Comparison of ENCODE assay signal across 16 cellular contexts in the genomic region with DNA sequence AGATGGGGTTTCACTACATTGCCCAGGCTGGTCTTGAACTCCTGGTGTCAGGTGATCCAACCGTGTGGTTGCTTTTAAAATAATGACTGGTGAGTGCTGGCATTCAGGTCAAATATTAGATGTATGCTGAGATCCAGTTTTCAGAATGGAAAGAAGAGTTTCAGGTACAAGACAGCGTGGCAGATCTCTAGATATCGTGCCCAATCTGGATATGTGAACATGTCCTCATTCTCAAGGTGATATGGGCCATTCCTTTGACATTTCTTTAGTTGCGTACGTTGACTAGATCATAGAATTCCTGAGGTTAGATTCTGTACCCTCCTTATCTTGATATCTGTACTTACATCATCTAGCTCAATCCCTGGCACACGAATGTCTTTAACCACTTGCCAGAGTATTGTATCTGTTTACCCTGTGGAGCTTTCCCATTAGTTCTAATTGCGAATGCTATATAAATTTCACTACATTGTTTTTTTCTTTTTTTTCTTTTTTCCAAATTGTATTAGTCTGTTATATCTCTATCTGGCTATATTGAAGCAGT.
DNase-seq lines count a peak whose midpoint lies in the region; ATAC-seq, FAIRE-seq and TF ChIP-seq lines count a peak whose summit lies in the region.
"Had no signal": no experiment of that assay in that cellular context is flagged by ENCODE, and none has a peak within 500 bp of the region (broad histone marks: within the 10 kb centered on the region; RNA-seq: fewer than 3 reads in every experiment).

No MANE protein-coding gene starts in this region.

- ATAC-seq in IMR-90 (ENCODE audit: low read depth), result no peak
- no peak for ATAC-seq in K562
- ATAC-seq in GM21576 (IDR thresholded peaks at IDR 0.05; ENCODE audit: unreplicated experiment), result no peak

- H3K56ac ChIP-seq in IMR-90 (ENCODE audit: extremely low read depth, insufficient read depth, low read length), result no peak overlapping the region

- H2AK9ac ChIP-seq in IMR-90 (replicated peaks; ENCODE audit: low read depth, low read length, poor library complexity), result no peak overlapping the region

- FAIRE-seq in K562 (lab: Jason Lieb, UNC) (no peak), small intestine (lab: Jason Lieb, UNC) (no peak)

- H2AFZ ChIP-seq in IMR-90 (replicated peaks; ENCODE audit: low read length, poor library complexity) (no peak overlapping the region), K562 (ENCODE audit: low read depth, low read length) (no peak overlapping the region)

- no peak overlapping the region for H4K8ac ChIP-seq in IMR-90 (ENCODE audit: low read depth in 2 of 2, low read length in 2 of 2)

- H3K9me3 ChIP-seq in IMR-90 (ENCODE audit: control insufficient read depth, insufficient read depth, low read length), result no peaks in the 10 kb centered on the region
- H3K9me3 ChIP-seq in K562 (replicated peaks; ENCODE audit: control insufficient read depth, insufficient read depth, low read depth, low read length), result no peaks in the 10 kb centered on the region
- no peaks in the 10 kb centered on the region for H3K9me3 ChIP-seq in liver (ENCODE audit: control insufficient read depth in 4 of 4, low read length in 3 of 4)
- H3K9me3 ChIP-seq in small intestine (ENCODE audit: control insufficient read depth, low read depth), result no peaks in the 10 kb centered on the region

- no peak overlapping the region for H3K4ac ChIP-seq in IMR-90 (ENCODE audit: low read depth, low read length)

- in situ Hi-C loops in IMR-90 (cut with MboI; ENCODE audit: low sequenced_read_pairs), result no loop called here
- in situ Hi-C loops in K562 (cut with MboI), result no loop called here

- H3K18ac ChIP-seq in IMR-90 (ENCODE audit: low read depth, low read length), result no peak overlapping the region

- H3K14ac ChIP-seq in IMR-90 (replicated peaks; ENCODE audit: low read depth, low read length), result no peak overlapping the region

- H3K23ac ChIP-seq in IMR-90 (ENCODE audit: low read depth, low read length), result peak overlapping the region; percentile 6; the same call in 1 of the 2 replicates

- POLR2A ChIA-PET in IMR-90 (lab: Charles Lee; ENCODE audit: unreplicated experiment) (no interaction called here), K562 (lab: Yijun Ruan, JAX) (interaction anchor here (1.5 kb wide), 1 partner anchor 9 kb away, joined by 4 read pairs; no protein-coding TSS in a partner anchor)

- H3K4me1 ChIP-seq in IMR-90 (ENCODE audit: control insufficient read depth, insufficient read depth, low read length) (peaks cover 2% of the 10 kb centered on the region; the same call in 1 of the 2 replicates), K562 (replicated peaks in 1 of 2; ENCODE audit: control insufficient read depth in 2 of 2, insufficient read depth in 2 of 2, low read length in 2 of 2) (peaks cover 14 to 41% of the 10 kb centered on the region in 2 experiments), liver (ENCODE audit: control insufficient read depth in 4 of 4, insufficient read depth in 4 of 4, low read length in 3 of 4) (peaks cover 0 to 7% (median 5%) of the 10 kb centered on the region in 4 donors), small intestine (ENCODE audit: control insufficient read depth in 2 of 2, insufficient read depth in 1 of 2, low read depth in 1 of 2, low read length in 1 of 2) (peaks cover 0 to 2% of the 10 kb centered on the region in 2 donors)

- H2AK5ac ChIP-seq in IMR-90 (ENCODE audit: low read depth, low read length), result no peak overlapping the region

- WGBS in IMR-90 (ENCODE audit: extremely low coverage in 2 of 2, insufficient read length in 1 of 2), 2 experiments, result 100% methylated on average over 2 of the region's 7 CpGs; no CpG with 5 or more reads in 1 of the 2 experiments
- WGBS in K562 (ENCODE audit: insufficient coverage, low coverage, missing lambda C conversion rate), result 49% methylated on average over 7 of the region's 7 CpGs
- 48% methylated on average over 7 of the region's 7 CpGs for WGBS in liver
- 57 to 73% (median 68%) methylated on average over 7 of the region's 7 CpGs for WGBS in small intestine, 3 donors

- H2BK15ac ChIP-seq in IMR-90 (ENCODE audit: low read depth, low read length), result no peak overlapping the region

- no peak overlapping the region for H4K91ac ChIP-seq in IMR-90 (ENCODE audit: insufficient read depth, low read depth, low read length)

- H2BK5ac ChIP-seq in IMR-90 (ENCODE audit: low read depth, low read length, poor library complexity, severe bottlenecking), result no peak overlapping the region

- no peaks in the 10 kb centered on the region for H3K27me3 ChIP-seq in IMR-90 (ENCODE audit: control insufficient read depth, insufficient read depth, low read length)
- H3K27me3 ChIP-seq in K562 (ENCODE audit: control insufficient read depth in 2 of 2, insufficient read depth in 2 of 2, low read length in 2 of 2), result no peaks in the 10 kb centered on the region
- no peaks in the 10 kb centered on the region for H3K27me3 ChIP-seq in liver (ENCODE audit: control insufficient read depth in 4 of 4, insufficient read depth in 4 of 4, low read length in 3 of 4)
- no peaks in the 10 kb centered on the region for H3K27me3 ChIP-seq in small intestine (ENCODE audit: control insufficient read depth in 2 of 2, insufficient read depth in 2 of 2, low read length in 2 of 2)

- no peak for TF ChIP-seq EP300 in K562 (IDR thresholded peaks at IDR 0.05; ENCODE audit: low read length)

- H3K9me1 ChIP-seq in IMR-90 (ENCODE audit: insufficient read depth, low read length), result peaks cover 5% of the 10 kb centered on the region
- H3K9me1 ChIP-seq in K562 (ENCODE audit: control insufficient read depth, insufficient read depth, low read length), result no peaks in the 10 kb centered on the region

- H3K27ac ChIP-seq in IMR-90 (ENCODE audit: insufficient read depth, low read length), result no peak overlapping the region
- no peak overlapping the region for H3K27ac ChIP-seq in K562 (ENCODE audit: extremely low read depth, low read depth, low read length)
- H3K27ac ChIP-seq in liver (ENCODE audit: low read depth in 1 of 2, low read length in 2 of 2), result no peak overlapping the region
- no peak overlapping the region for H3K27ac ChIP-seq in small intestine (ENCODE audit: low read depth in 1 of 2, low read length in 1 of 2)
- H3K27ac ChIP-seq: HL-60 had no signal

- dilution Hi-C loops in IMR-90 (cut with HindIII; ENCODE audit: low sequenced_read_pairs, unreplicated experiment), result no loop called here

- no peak for TF ChIP-seq POLR2A in IMR-90 (IDR thresholded peaks at IDR 0.05; ENCODE audit: low read depth, low read length)
- TF ChIP-seq POLR2A in K562 (conservative IDR thresholded peaks at IDR 0.05), result no peak

- CTCF ChIA-PET in IMR-90 (lab: Yijun Ruan, JAX) (no interaction called here), K562 (lab: Yijun Ruan, JAX; ENCODE audit: low intra/inter-chr PET ratio) (no interaction called here)

- no peak for TF ChIP-seq RAD21 in IMR-90 (IDR thresholded peaks at IDR 0.05; ENCODE audit: low read length)
- TF ChIP-seq RAD21 in K562 (CRISPR knock-in tag; conservative IDR thresholded peaks at IDR 0.05 in 1 of 2, IDR thresholded peaks at IDR 0.05 in 1 of 2), result no peak
- TF ChIP-seq RAD21 in liver (IDR thresholded peaks at IDR 0.05), result peak in 1 of 2 donors; percentile 15

- intact Hi-C loops in IMR-90 (cut with micrococcal nuclease), result loop anchor here (5.0 kb wide), 1 partner anchor 51 kb away; no protein-coding TSS in a partner anchor
- intact Hi-C loops in K562 (cut with micrococcal nuclease), result no loop called here

- peaks cover 10% of the 10 kb centered on the region; the same call in 2 of the 3 replicates for H3K79me2 ChIP-seq in K562 (ENCODE audit: control insufficient read depth, insufficient read depth, low read length)

- no peak overlapping the region for H4K5ac ChIP-seq in IMR-90 (ENCODE audit: low read depth, low read length)

- H3K79me1 ChIP-seq in IMR-90 (ENCODE audit: low read depth in 1 of 2, low read length in 2 of 2), result peaks cover 9 to 58% of the 10 kb centered on the region in 2 experiments

- H3K4me3 ChIP-seq in IMR-90 (ENCODE audit: insufficient read depth, low read depth, low read length) (no peak overlapping the region), K562 (no peak overlapping the region), liver (ENCODE audit: low read depth in 1 of 3, low read length in 3 of 3) (no peak overlapping the region), small intestine (ENCODE audit: low read depth in 1 of 2, low read length in 2 of 2) (no peak overlapping the region)

- no peak overlapping the region for H2BK120ac ChIP-seq in IMR-90 (ENCODE audit: low read depth, low read length)

- no peak overlapping the region for H2BK20ac ChIP-seq in IMR-90 (ENCODE audit: low read depth, low read length)

- TF ChIP-seq CTCF in IMR-90 (conservative IDR thresholded peaks at IDR 0.05; ENCODE audit: low read depth, low read length) (no peak), K562 (IDR thresholded peaks at IDR 0.05 in 2 of 3, conservative IDR thresholded peaks at IDR 0.05 in 1 of 3; ENCODE audit: insufficient read depth in 2 of 3, low read depth in 1 of 3, low read length in 3 of 3) (no peak), liver (IDR thresholded peaks at IDR 0.05; ENCODE audit: low read depth, low read length, missing input control) (no peak)

- H4K20me1 ChIP-seq in IMR-90 (ENCODE audit: insufficient read depth, low read length) (peaks cover 4% of the 10 kb centered on the region; the same call in 1 of the 2 replicates), K562 (replicated peaks; ENCODE audit: control insufficient read depth, insufficient read depth, low read length) (no peaks in the 10 kb centered on the region)

- no peak overlapping the region for H3K9ac ChIP-seq in IMR-90 (ENCODE audit: low read depth, low read length)
- H3K9ac ChIP-seq in K562 (ENCODE audit: insufficient read depth in 1 of 2, low read depth in 2 of 2, low read length in 2 of 2), result no peak overlapping the region
- no peak overlapping the region for H3K9ac ChIP-seq in liver (ENCODE audit: low read depth in 1 of 2, low read length in 2 of 2)

- no peak overlapping the region for H3K4me2 ChIP-seq in IMR-90 (ENCODE audit: low read depth, low read length)
- H3K4me2 ChIP-seq in K562 (ENCODE audit: insufficient read depth, low read length), result no peak overlapping the region

- no TSS peak for BruUV-seq in IMR-90 (replicated peaks; lab: Mats Ljungman, UMichigan)
- BruUV-seq in K562 (replicated peaks; lab: Mats Ljungman, UMichigan), result no TSS peak

- no peak for DNase-seq in IMR-90
- DNase-seq in K562 (ENCODE audit: extremely low read depth in 1 of 4, low spot score in 3 of 4), result no peak
- DNase-seq in small intestine, result peak; percentile 7
- DNase-seq in NK-92 treated with Interleukin-12 subunit alpha and Interleukin-12 subunit beta, amount 100 ng/mL, for 24 hours (lab: John Stamatoyannopoulos, UW), result no peak
- DNase-seq in KG1 (lab: John Stamatoyannopoulos, UW), result no peak
- DNase-seq: CD4-positive, CD25-positive, alpha-beta regulatory T cell; DMS53; H9; KBM-7; NCI-H146; NCI-H2081 treated with DMSO at 0.1 percent for 48 hours; NCI-H524; SHP77 had no signal

- H3K36me3 ChIP-seq in IMR-90 (ENCODE audit: control insufficient read depth, insufficient read depth, low read length) (no peaks in the 10 kb centered on the region), K562 (ENCODE audit: control insufficient read depth, insufficient read depth, low read length) (no peaks in the 10 kb centered on the region), liver (ENCODE audit: control insufficient read depth in 4 of 4, insufficient read depth in 3 of 4, low read depth in 1 of 4, low read length in 3 of 4) (no peaks in the 10 kb centered on the region), small intestine (ENCODE audit: control insufficient read depth in 2 of 2, insufficient read depth in 2 of 2, low read length in 2 of 2) (no peaks in the 10 kb centered on the region)
